In genomic region chr20:32470025-32470861, GRCh38 we compare ENCODE assay signal across 8 cellular contexts.
DNase-seq lines count a peak whose midpoint lies in the region; ATAC-seq, FAIRE-seq and TF ChIP-seq lines count a peak whose summit lies in the region.

No MANE protein-coding gene starts in this region.

- no peaks in the 10 kb centered on the region for H3K9me2 ChIP-seq in SK-N-SH

- TF ChIP-seq POLR2A in endothelial cell of umbilical vein (IDR thresholded peaks at IDR 0.05; ENCODE audit: low read depth, low read length): peak; percentile 79

- FAIRE-seq in endothelial cell of umbilical vein (lab: Jason Lieb, UNC): peak; percentile 99

- CTCF ChIA-PET in SK-N-SH (lab: Yijun Ruan, JAX): interaction anchor here (0.6 to 1.3 kb wide), 7 partner anchors 8 to 26 kb away, joined by 3 to 6 read pairs (median 3); no protein-coding TSS in a partner anchor
- CTCF ChIA-PET in endothelial cell of umbilical vein (lab: Charles Lee): interaction anchor here (0.5 to 2.4 kb wide), 9 partner anchors 11 to 184 kb away, joined by 3 to 24 read pairs (median 5); no protein-coding TSS in a partner anchor

- no peaks in the 10 kb centered on the region for H3K9me3 Mint-ChIP-seq in naive thymus-derived CD8-positive, alpha-beta T cell
- H3K9me3 Mint-ChIP-seq in activated T-helper 2 cell treated with anti-CD3 and anti-CD28 coated beads, Interferon-gamma antibody, Interleukin-2, Interleukin-4, amounts not matched to agents 10 μg/mL and 5 μg/mL and 100 μg/mL, durations not matched to agents 14 hours and 24 hours and 36 hours: no peaks in the 10 kb centered on the region

- no peaks in the 10 kb centered on the region; the same call in 1 of the 2 replicates for H4K20me1 ChIP-seq in SK-N-SH (ENCODE audit: insufficient read depth)
- no peaks in the 10 kb centered on the region for H4K20me1 ChIP-seq in endothelial cell of umbilical vein (replicated peaks; ENCODE audit: control insufficient read depth, extremely low read depth, insufficient read depth, low read length)

- peak; percentile 55 for TF ChIP-seq RAD21 in SK-N-SH (IDR thresholded peaks at IDR 0.05; ENCODE audit: low read length)

- H3K4me1 Mint-ChIP-seq in naive thymus-derived CD8-positive, alpha-beta T cell: peaks cover 8 to 32% (median 13%) of the 10 kb centered on the region in 4 donors
- no peaks in the 10 kb centered on the region for H3K4me1 Mint-ChIP-seq in activated T-helper 2 cell treated with anti-CD3 and anti-CD28 coated beads, Interferon-gamma antibody, Interleukin-2, Interleukin-4, amounts not matched to agents 10 μg/mL and 5 μg/mL and 100 μg/mL, durations not matched to agents 14 hours and 24 hours and 36 hours (ENCODE audit: low read depth)

- no peaks in the 10 kb centered on the region for H3K9me1 ChIP-seq in endothelial cell of umbilical vein (replicated peaks; ENCODE audit: control insufficient read depth, extremely low read depth, insufficient read depth, low read length)

- peak overlapping the region; percentile 54 for H3K4me2 ChIP-seq in SK-N-SH
- H3K4me2 ChIP-seq in endothelial cell of umbilical vein (ENCODE audit: insufficient read depth, low read length): peak overlapping the region; percentile 33

- H3K36me3 ChIP-seq in SK-N-SH (replicated peaks in 1 of 2; ENCODE audit: control insufficient read depth in 1 of 2, insufficient read depth in 2 of 2, low read length in 1 of 2): peaks cover 12 to 21% of the 10 kb centered on the region in 2 experiments
- peaks cover 12 to 19% of the 10 kb centered on the region in 2 experiments for H3K36me3 ChIP-seq in endothelial cell of umbilical vein (ENCODE audit: control insufficient read depth in 2 of 2, extremely low read depth in 1 of 2, insufficient read depth in 2 of 2, low read length in 2 of 2)

- peak overlapping the region; percentile 66 to 90 (median 76) for H3K27ac Mint-ChIP-seq in naive thymus-derived CD8-positive, alpha-beta T cell
- H3K27ac Mint-ChIP-seq in activated T-helper 2 cell treated with anti-CD3 and anti-CD28 coated beads, Interferon-gamma antibody, Interleukin-2, Interleukin-4, amounts not matched to agents 10 μg/mL and 5 μg/mL and 100 μg/mL, durations not matched to agents 14 hours and 24 hours and 36 hours: no peak overlapping the region

- 58% methylated on average over 18 of the region's 27 CpGs for whole genome bisulfite sequencing in SK-N-SH (ENCODE audit: low lambda C conversion rate)

- H3K9me3 ChIP-seq in SK-N-SH: no peaks in the 10 kb centered on the region
- H3K9me3 ChIP-seq in endothelial cell of umbilical vein (replicated peaks; ENCODE audit: control insufficient read depth, insufficient read depth, low read length): no peaks in the 10 kb centered on the region

- H3K4me1 ChIP-seq in SK-N-SH (ENCODE audit: control insufficient read depth in 1 of 2, insufficient read depth in 2 of 2, low read depth in 1 of 2, low read length in 1 of 2): peaks cover 39 to 55% of the 10 kb centered on the region in 2 experiments; a peak in 3 of 4 replicates
- H3K4me1 ChIP-seq in endothelial cell of umbilical vein (ENCODE audit: control insufficient read depth, extremely low read depth, insufficient read depth, low read length): peaks cover 94% of the 10 kb centered on the region

- H3K79me2 ChIP-seq in SK-N-SH (ENCODE audit: insufficient read depth) (peaks cover 96% of the 10 kb centered on the region), endothelial cell of umbilical vein (ENCODE audit: control insufficient read depth, insufficient read depth, low read length) (peaks cover 94% of the 10 kb centered on the region)

- peak; percentile 64 to 73 for ATAC-seq in naive thymus-derived CD8-positive, alpha-beta T cell
- no peak for ATAC-seq in HG03095 (IDR thresholded peaks at IDR 0.05; ENCODE audit: unreplicated experiment)
- ATAC-seq in GM21717 (IDR thresholded peaks at IDR 0.05; ENCODE audit: unreplicated experiment): no peak

- H3K27me3 ChIP-seq in SK-N-SH (ENCODE audit: insufficient read depth): no peaks in the 10 kb centered on the region
- no peaks in the 10 kb centered on the region for H3K27me3 ChIP-seq in endothelial cell of umbilical vein (ENCODE audit: control insufficient read depth in 2 of 2, insufficient read depth in 2 of 2, low read length in 2 of 2)

- DNase-seq in AG09309 (ENCODE audit: low read depth) (no peak), GM19240 (ENCODE audit: insufficient read length, low spot score) (peak; percentile 52), SK-N-SH (peak; percentile 75), endothelial cell of umbilical vein (ENCODE audit: low read depth, low spot score) (peak; percentile 99)
- DNase-seq in naive thymus-derived CD8-positive, alpha-beta T cell: no peak
- no peak for DNase-seq in activated T-helper 2 cell treated with anti-CD3 and anti-CD28 coated beads, Interferon-gamma antibody, Interleukin-2, Interleukin-4, amounts not matched to agents 10 μg/mL and 5 μg/mL and 100 μg/mL, durations not matched to agents 14 hours and 24 hours and 36 hours (ENCODE audit: low spot score)

- H3K36me3 Mint-ChIP-seq in naive thymus-derived CD8-positive, alpha-beta T cell: peaks cover 0 to 24% (median 2%) of the 10 kb centered on the region in 3 donors
- no peaks in the 10 kb centered on the region for H3K36me3 Mint-ChIP-seq in activated T-helper 2 cell treated with anti-CD3 and anti-CD28 coated beads, Interferon-gamma antibody, Interleukin-2, Interleukin-4, amounts not matched to agents 10 μg/mL and 5 μg/mL and 100 μg/mL, durations not matched to agents 14 hours and 24 hours and 36 hours (ENCODE audit: low read depth)

- H3K27ac ChIP-seq in SK-N-SH (ENCODE audit: low read depth in 2 of 2, low read length in 1 of 2) (peak overlapping the region; percentile 63 to 75; a peak in 3 of 4 replicates), endothelial cell of umbilical vein (ENCODE audit: insufficient read depth, low read depth, low read length) (peak overlapping the region; percentile 97)

- POLR2A ChIA-PET in SK-N-SH (lab: Yijun Ruan, JAX) (no interaction called here), endothelial cell of umbilical vein (lab: Charles Lee) (no interaction called here)
- POLR2A ChIA-PET in naive thymus-derived CD8-positive, alpha-beta T cell (lab: Charles Lee): interaction anchor here (1.6 to 2.8 kb wide), 2 partner anchors 39 to 51 kb away, joined by 4 to 14 read pairs; no protein-coding TSS in a partner anchor

- H2AFZ ChIP-seq in SK-N-SH (ENCODE audit: low read depth) (no peak overlapping the region), endothelial cell of umbilical vein (ENCODE audit: low read depth, low read length) (no peak overlapping the region)

- H3K9ac ChIP-seq in SK-N-SH: peak overlapping the region; percentile 51
- H3K9ac ChIP-seq in endothelial cell of umbilical vein (replicated peaks; ENCODE audit: extremely low read depth, insufficient read depth, low read length): peak overlapping the region; percentile 78

- no TSS peak for BruUV-seq in endothelial cell of umbilical vein (replicated peaks; lab: Mats Ljungman, UMichigan)

- TF ChIP-seq CTCF in AG09309 (IDR thresholded peaks at IDR 0.05; ENCODE audit: control insufficient read depth, insufficient read depth, low read depth, low read length, missing control alignments): peak; percentile 45
- peak; percentile 70 for TF ChIP-seq CTCF in SK-N-SH (IDR thresholded peaks at IDR 0.05)
- TF ChIP-seq CTCF in endothelial cell of umbilical vein (IDR thresholded peaks at IDR 0.05; ENCODE audit: extremely low read depth in 1 of 2, insufficient read depth in 1 of 2, low read depth in 1 of 2, low read length in 2 of 2): peak; percentile 95 to 97

- H3K4me3 ChIP-seq in AG09309 (ENCODE audit: control insufficient read depth, low read depth, low read length) (no peak overlapping the region), SK-N-SH (ENCODE audit: low read depth in 2 of 2, low read length in 1 of 2) (peak overlapping the region in 1 of 2 experiments; percentile 30; a peak in 1 of 4 replicates), endothelial cell of umbilical vein (replicated peaks in 1 of 3; ENCODE audit: insufficient read depth in 1 of 3, low read depth in 1 of 3, low read length in 3 of 3) (no peak overlapping the region)

- peaks cover 7% of the 10 kb centered on the region for H3F3A ChIP-seq in SK-N-SH (replicated peaks; ENCODE audit: insufficient read depth)

- peak overlapping the region in 1 of 10 donors; percentile 59 for H3K4me3 Mint-ChIP-seq in naive thymus-derived CD8-positive, alpha-beta T cell
- no peak overlapping the region for H3K4me3 Mint-ChIP-seq in activated T-helper 2 cell treated with anti-CD3 and anti-CD28 coated beads, Interferon-gamma antibody, Interleukin-2, Interleukin-4, amounts not matched to agents 10 μg/mL and 5 μg/mL and 100 μg/mL, durations not matched to agents 14 hours and 24 hours and 36 hours (ENCODE audit: low read depth)

- intact Hi-C loops in endothelial cell of umbilical vein (cut with micrococcal nuclease): loop anchor here (1.0 to 2.0 kb wide), 7 partner anchors 13 to 51 kb away; no protein-coding TSS in a partner anchor
- intact Hi-C loops in activated T-helper 2 cell treated with anti-CD3 and anti-CD28 coated beads, Interferon-gamma antibody, Interleukin-2, Interleukin-4, amounts not matched to agents 10 μg/mL and 5 μg/mL and 100 μg/mL, durations not matched to agents 14 hours and 24 hours and 36 hours (cut with micrococcal nuclease): no loop called here

- TF ChIP-seq EP300 in SK-N-SH (IDR thresholded peaks at IDR 0.05; ENCODE audit: borderline replicate concordance in 1 of 2, low read depth in 1 of 2, low read length in 1 of 2): peak in 1 of 2 experiments; percentile 70; a peak in 1 of 4 replicates

- H3K27me3 Mint-ChIP-seq in naive thymus-derived CD8-positive, alpha-beta T cell: no peaks in the 10 kb centered on the region
- no peaks in the 10 kb centered on the region for H3K27me3 Mint-ChIP-seq in activated T-helper 2 cell treated with anti-CD3 and anti-CD28 coated beads, Interferon-gamma antibody, Interleukin-2, Interleukin-4, amounts not matched to agents 10 μg/mL and 5 μg/mL and 100 μg/mL, durations not matched to agents 14 hours and 24 hours and 36 hours (ENCODE audit: low read depth)

- dilution Hi-C loops in endothelial cell of umbilical vein (cut with MboI; ENCODE audit: extremely low pct_ligation_motif_present, low sequenced_read_pairs): no loop called here

TF ChIP-seq in SK-N-SH, 30 proteins besides CTCF, POLR2A, EP300 and RAD21 (continues in another document):
- TF ChIP-seq RCOR1 (IDR thresholded peaks at IDR 0.05; ENCODE audit: low read length): no peak
- no peak for TF ChIP-seq FOXJ3 (CRISPR knock-in tag; IDR thresholded peaks at IDR 0.05)
- TF ChIP-seq SMC3 (IDR thresholded peaks at IDR 0.05; ENCODE audit: low read depth, low read length): peak; percentile 23; the same call in 1 of the 2 replicates

TF ChIP-seq in endothelial cell of umbilical vein, 7 proteins besides CTCF, POLR2A, EP300 and RAD21 (continues in another document):
- TF ChIP-seq MAX (IDR thresholded peaks at IDR 0.05; ENCODE audit: insufficient read depth, insufficient read length) (peak; percentile 52), FOS (IDR thresholded peaks at IDR 0.05; ENCODE audit: borderline replicate concordance, insufficient read depth, low read length) (peak; percentile 100), POLR2AphosphoS5 (IDR thresholded peaks at IDR 0.05; ENCODE audit: insufficient read depth, low read depth, low read length) (peak; percentile 100), EZH2 (IDR thresholded peaks at IDR 0.05; ENCODE audit: borderline replicate concordance, low read depth, low read length, severe bottlenecking) (no peak)

Comparison
In these comparisons a context has a peak if more than half of its experiments do, and no peak if none do; other contexts are left out.
1. DNase-seq: peak in GM19240 (single experiment), SK-N-SH (single experiment) and endothelial cell of umbilical vein (single experiment); none in AG09309 (single experiment), naive thymus-derived CD8-positive, alpha-beta T cell (0 of 10) and activated T-helper 2 cell treated with anti-CD3 and anti-CD28 coated beads, Interferon-gamma antibody, Interleukin-2, Interleukin-4, amounts not matched to agents 10 μg/mL and 5 μg/mL and 100 μg/mL, durations not matched to agents 14 hours and 24 hours and 36 hours (single experiment).
2. CTCF ChIP-seq: peak in every context shown above with its lines; median percentile 96 in endothelial cell of umbilical vein; 70 in SK-N-SH; 45 in AG09309.
3. ATAC-seq: peak in naive thymus-derived CD8-positive, alpha-beta T cell (2 of 2); none in HG03095 (single experiment) and GM21717 (single experiment).